In the genomic region with DNA sequence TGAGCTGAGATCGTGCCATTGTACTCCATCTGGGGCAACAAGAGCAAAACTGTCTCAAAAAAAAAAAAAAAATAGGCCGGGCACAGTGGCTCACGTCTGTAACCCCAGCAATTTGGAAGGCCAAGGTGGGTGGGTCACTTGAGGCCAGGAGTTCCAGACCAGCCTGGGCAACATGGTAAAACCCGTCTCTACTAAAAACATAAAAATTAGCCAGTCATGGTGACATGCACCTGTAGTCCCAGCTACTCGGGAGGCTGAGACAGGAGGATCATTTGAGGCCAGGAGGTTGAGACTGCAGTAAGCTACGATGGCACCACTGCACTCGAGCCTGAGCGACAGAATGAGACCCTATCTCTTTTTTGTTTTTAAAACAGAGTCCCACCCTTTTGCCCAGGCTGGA, we compare ENCODE assay signal across 21 cellular contexts. TPM values are rescaled to one million over a fixed set of nuclear protein-coding genes. Genes with fewer than 3 reads are reported as not detected.
A peak's percentile ranks its signal among the peaks of the same experiment; 100 is the strongest.
DNase-seq lines count a peak whose midpoint lies in the region; ATAC-seq, FAIRE-seq and TF ChIP-seq lines count a peak whose summit lies in the region.
"Had no signal": no experiment of that assay in that cellular context is flagged by ENCODE, and none has a peak within 500 bp of the region (broad histone marks: within the 10 kb centered on the region; RNA-seq: fewer than 3 reads in every experiment).

No MANE protein-coding gene starts in this region.

- no TSS peak for BruUV-seq in HepG2 (replicated peaks; lab: Mats Ljungman, UMichigan)

- no peaks in the 10 kb centered on the region for H3K27me3 ChIP-seq in HepG2 (ENCODE audit: control insufficient read depth in 1 of 2, insufficient read depth in 2 of 2, low read length in 2 of 2)
- no peaks in the 10 kb centered on the region for H3K27me3 ChIP-seq in right lobe of liver

- in situ Hi-C loops in HepG2 (cut with HindIII; ENCODE audit: extremely low pct_ligation_motif_present, low pct_unique_long_range_greater_than_20kb) = loop anchor here (10.0 kb wide), 1 partner anchor 144 kb away; the partner anchor contains the start of gene SSBP4

- peaks cover 0 to 12% (median 12%) of the 10 kb centered on the region in 3 donors for H3K4me1 Mint-ChIP-seq in IgD-negative memory B cell
- peaks cover 14% of the 10 kb centered on the region for H3K4me1 Mint-ChIP-seq in central memory CD8-positive, alpha-beta T cell
- peaks cover 31 to 39% (median 37%) of the 10 kb centered on the region in 3 donors for H3K4me1 Mint-ChIP-seq in naive B cell

- TF ChIP-seq RAD21 in HepG2 (CRISPR knock-in tag; IDR thresholded peaks at IDR 0.05) = no peak

- CTCF ChIA-PET in HepG2 (lab: Yijun Ruan, JAX; ENCODE audit: low intra/inter-chr PET ratio, low total read pairs) = no interaction called here

- H3K4me2 ChIP-seq in HepG2 (ENCODE audit: low read depth, low read length) = no peak overlapping the region
- H3K4me2 ChIP-seq: GM23338 had no signal

- peaks cover 26% of the 10 kb centered on the region for H3K4me1 ChIP-seq in HepG2 (ENCODE audit: insufficient read depth, low read length)
- H3K4me1 ChIP-seq in right lobe of liver = peaks cover 0 to 17% (median 6%) of the 10 kb centered on the region in 4 donors

- no peaks in the 10 kb centered on the region for H3K9me3 Mint-ChIP-seq in IgD-negative memory B cell
- H3K9me3 Mint-ChIP-seq in central memory CD8-positive, alpha-beta T cell = no peaks in the 10 kb centered on the region
- no peaks in the 10 kb centered on the region for H3K9me3 Mint-ChIP-seq in naive B cell
- H3K9me3 Mint-ChIP-seq: GM23338 had no signal

- no peak for FAIRE-seq in HepG2 (lab: Jason Lieb, UNC)
- FAIRE-seq: GM12891, GM18507 had no signal

- no peak for ATAC-seq in HepG2
- no peak for ATAC-seq in right lobe of liver
- ATAC-seq in central memory CD8-positive, alpha-beta T cell (replicated peaks; ENCODE audit: extremely low read depth, poor library complexity, severe bottlenecking) = no peak
- ATAC-seq in naive B cell (ENCODE audit: low read depth in 2 of 2) = no peak
- ATAC-seq: GM23338, HCT116 had no signal

- DNase-seq in HepG2 (ENCODE audit: low spot score) (no peak), right lobe of liver (no peak), naive B cell (peak; percentile 39), SIG-M5 (lab: John Stamatoyannopoulos, UW) (no peak), SW 1271 (lab: John Stamatoyannopoulos, UW) (no peak)
- DNase-seq in central memory CD8-positive, alpha-beta T cell (ENCODE audit: low spot score in 2 of 2) = no peak
- DNase-seq: 8988T, C1 segment of cervical spinal cord, Calu3, COR-L47, DMS53, DMS79 treated with DMSO at 0.1 percent for 48 hours, GF-D8, H9 had no signal

- peaks cover 2% of the 10 kb centered on the region for H3K36me3 Mint-ChIP-seq in IgD-negative memory B cell
- H3K36me3 Mint-ChIP-seq in central memory CD8-positive, alpha-beta T cell (ENCODE audit: insufficient read depth) = peaks cover 82% of the 10 kb centered on the region
- H3K36me3 Mint-ChIP-seq in naive B cell = peaks cover 0 to 21% of the 10 kb centered on the region in 2 donors

- TF ChIP-seq CTCF in HepG2 (CRISPR knock-in tag; IDR thresholded peaks at IDR 0.05) (no peak), right lobe of liver (IDR thresholded peaks at IDR 0.05) (no peak)

- no peaks in the 10 kb centered on the region for H3K27me3 Mint-ChIP-seq in IgD-negative memory B cell
- H3K27me3 Mint-ChIP-seq in central memory CD8-positive, alpha-beta T cell = no peaks in the 10 kb centered on the region
- H3K27me3 Mint-ChIP-seq in naive B cell = peaks cover 0 to 1% (median 0%) of the 10 kb centered on the region in 3 donors
- H3K27me3 Mint-ChIP-seq: CD4-positive, alpha-beta memory T cell had no signal

- TF ChIP-seq POLR2A in HepG2 (IDR thresholded peaks at IDR 0.05; ENCODE audit: insufficient read depth in 1 of 2, low read depth in 2 of 2, low read length in 2 of 2) (no peak), right lobe of liver (IDR thresholded peaks at IDR 0.05) (no peak)

- H3K4me3 ChIP-seq in HepG2 (replicated peaks in 1 of 3; ENCODE audit: insufficient read depth in 1 of 3, low read depth in 2 of 3, low read length in 3 of 3) (no peak overlapping the region), right lobe of liver (no peak overlapping the region)
- H3K4me3 ChIP-seq: GM23338 had no signal

- H2AFZ ChIP-seq in HepG2 (ENCODE audit: low read length) = no peak overlapping the region
- H2AFZ ChIP-seq: GM23338 had no signal

- no peaks in the 10 kb centered on the region for H3K79me2 ChIP-seq in HepG2 (ENCODE audit: insufficient read depth, low read length)

- H4K20me1 ChIP-seq in HepG2 (ENCODE audit: insufficient read depth, low read length) = peaks cover 3% of the 10 kb centered on the region; the same call in 1 of the 2 replicates

- no peaks in the 10 kb centered on the region for H3K36me3 ChIP-seq in HepG2 (replicated peaks in 1 of 2; ENCODE audit: control insufficient read depth in 1 of 2, insufficient read depth in 2 of 2, low read length in 2 of 2)
- H3K36me3 ChIP-seq in right lobe of liver = peaks cover 0 to 12% (median 0%) of the 10 kb centered on the region in 4 donors

- no peaks in the 10 kb centered on the region for H3K9me3 ChIP-seq in HepG2 (ENCODE audit: low read length)
- H3K9me3 ChIP-seq in right lobe of liver = no peaks in the 10 kb centered on the region

- no peak overlapping the region for H3K9ac ChIP-seq in HepG2 (ENCODE audit: insufficient read depth, low read depth, low read length)

- H3K27ac Mint-ChIP-seq in IgD-negative memory B cell (peak overlapping the region; percentile 53 to 100 (median 83)), naive B cell (peak overlapping the region in 4 of 6 donors; percentile 64 to 100 (median 91))
- peak overlapping the region; percentile 100 for H3K27ac Mint-ChIP-seq in central memory CD8-positive, alpha-beta T cell (ENCODE audit: low read depth)
- H3K27ac Mint-ChIP-seq: GM23338, H9 had no signal

- POLR2A ChIA-PET in HepG2 (lab: Yijun Ruan, JAX) = no interaction called here

- H3K4me3 Mint-ChIP-seq in IgD-negative memory B cell (peak overlapping the region in 1 of 4 donors; percentile 26), naive B cell (peak overlapping the region in 2 of 8 donors; percentile 12 to 99)
- no peak overlapping the region for H3K4me3 Mint-ChIP-seq in central memory CD8-positive, alpha-beta T cell
- H3K4me3 Mint-ChIP-seq: CD4-positive, alpha-beta memory T cell; GM23338; H9 had no signal

- no peak overlapping the region for H3K27ac ChIP-seq in HepG2 (ENCODE audit: extremely low read length, insufficient read depth, low read length)
- no peak overlapping the region for H3K27ac ChIP-seq in right lobe of liver

- TF ChIP-seq EP300 in HepG2 (IDR thresholded peaks at IDR 0.05; ENCODE audit: low read depth in 2 of 2, low read length in 2 of 2) (no peak), HepG2 (CRISPR knock-in tag; IDR thresholded peaks at IDR 0.05; ENCODE audit: borderline replicate concordance) (no peak)

- WGBS in HepG2 (ENCODE audit: low lambda C conversion rate) = 74% methylated on average over 8 of the region's 8 CpGs
- 76% methylated on average over 3 of the region's 8 CpGs for WGBS in right lobe of liver (ENCODE audit: insufficient coverage, low coverage, low lambda C conversion rate, missing lambda C conversion rate)

- intact Hi-C loops in HepG2 (cut with micrococcal nuclease; ENCODE audit: unreplicated experiment) (no loop called here), right lobe of liver (cut with DNase I) (loop anchor here in 1 of 2 donors (10.0 kb wide), 1 partner anchor 144 kb away; the partner anchor contains the start of gene SSBP4)

RNA-seq across cellular contexts. Expression of gene IQCN, which starts 3.9 kb away (rescaled TPM):
- 0.04 and 0.07 TPM in 2 replicates for total RNA-seq in HepG2 (2016; rRNA removed; fragmentation: Illumina TruSeq; extraction: Trizol)
- not detected in 2 replicates for total RNA-seq in HepG2 (2016; cell fraction: cytosol; rRNA removed; fragmentation: Illumina TruSeq; extraction: Trizol; ENCODE audit: low read depth)
- 0.04 TPM in 1 of 2 replicates, not detected in the other for total RNA-seq in HepG2 (2016; cell fraction: insoluble cytoplasmic fraction; rRNA removed; fragmentation: Illumina TruSeq; extraction: Trizol)
- total RNA-seq in HepG2 (2016; cell fraction: membrane; rRNA removed; fragmentation: Illumina TruSeq; extraction: Trizol) = not detected in 2 replicates
- total RNA-seq in HepG2 (2016; cell fraction: nucleus; rRNA removed; fragmentation: Illumina TruSeq; extraction: Trizol) = 0.13 TPM in 1 of 2 replicates, not detected in the other
- 0.14 and 0.18 TPM in 2 replicates for polyA plus RNA-seq in HepG2 (2011; rRNA removed)
- 0.03 and 0.04 TPM in 2 replicates for polyA plus RNA-seq in HepG2 (2011; cell fraction: cytosol; rRNA removed)
- polyA plus RNA-seq in HepG2 (2011; cell fraction: nucleus; rRNA removed) = 1.3 and 1.5 TPM in 2 replicates
- 0.13 TPM in 2 replicates for polyA plus RNA-seq in HepG2 (2012)
- polyA plus RNA-seq in HepG2 (2016; cell fraction: cytosol; fragmentation: Illumina TruSeq; extraction: Trizol; ENCODE audit: low read depth) = not detected in 2 replicates
- not detected in 2 replicates for polyA plus RNA-seq in HepG2 (2016; cell fraction: insoluble cytoplasmic fraction; fragmentation: Illumina TruSeq; extraction: Trizol; ENCODE audit: low read depth)
- not detected in 2 replicates for polyA plus RNA-seq in HepG2 (2016; cell fraction: membrane; fragmentation: Illumina TruSeq; extraction: Trizol; ENCODE audit: low read depth)
- polyA plus RNA-seq in HepG2 (2016; cell fraction: nucleus; fragmentation: Illumina TruSeq; extraction: Trizol; ENCODE audit: insufficient read depth, low read depth) = 0.25 and 0.49 TPM in 2 replicates
- polyA minus RNA-seq in HepG2 (2011; rRNA and poly(A)+ RNA removed; ENCODE audit: low replicate concordance) = 0.26 and 0.91 TPM in 2 replicates
- polyA minus RNA-seq in HepG2 (2011; cell fraction: cytosol; rRNA and poly(A)+ RNA removed) = 0.53 TPM in 1 of 2 replicates, not detected in the other
- 0.52 and 0.62 TPM in 2 replicates for polyA minus RNA-seq in HepG2 (2011; cell fraction: nucleus; rRNA and poly(A)+ RNA removed)
- total RNA-seq in right lobe of liver = 1 to 10 TPM in 5 of 6 experiments, under 1 TPM in 1; 0.82 to 5.3 (median 2.5) TPM
- polyA plus RNA-seq in IgD-negative memory B cell = 1.4 TPM
- 1 to 10 TPM in 3 of 6 donors, under 1 TPM in 2, not detected in 1; 0.69 to 1.9 (median 1.1) TPM for polyA plus RNA-seq in naive B cell (ENCODE audit: low read depth in 6 of 6)
- polyA plus RNA-seq: GM23338 had no signal

RNA-seq across cellular contexts. Expression of gene JUND, which starts 11.1 kb away (rescaled TPM):
- 31.8 and 41.2 TPM in 2 replicates for total RNA-seq in HepG2 (2016; rRNA removed; fragmentation: Illumina TruSeq; extraction: Trizol)
- 36.4 and 41.0 TPM in 2 replicates for total RNA-seq in HepG2 (2016; cell fraction: cytosol; rRNA removed; fragmentation: Illumina TruSeq; extraction: Trizol; ENCODE audit: low read depth)
- total RNA-seq in HepG2 (2016; cell fraction: insoluble cytoplasmic fraction; rRNA removed; fragmentation: Illumina TruSeq; extraction: Trizol) = 30.0 and 40.6 TPM in 2 replicates
- total RNA-seq in HepG2 (2016; cell fraction: membrane; rRNA removed; fragmentation: Illumina TruSeq; extraction: Trizol) = 68.5 and 98.0 TPM in 2 replicates
- total RNA-seq in HepG2 (2016; cell fraction: nucleus; rRNA removed; fragmentation: Illumina TruSeq; extraction: Trizol) = 23.4 and 45.2 TPM in 2 replicates
- polyA plus RNA-seq in HepG2 (2011; rRNA removed) = 59.8 and 124 TPM in 2 replicates
- polyA plus RNA-seq in HepG2 (2011; cell fraction: cytosol; rRNA removed) = 93.9 and 178 TPM in 2 replicates
- 129 and 136 TPM in 2 replicates for polyA plus RNA-seq in HepG2 (2011; cell fraction: nucleus; rRNA removed)
- 44.0 and 66.6 TPM in 2 replicates for polyA plus RNA-seq in HepG2 (2012)
- polyA plus RNA-seq in HepG2 (2016; cell fraction: cytosol; fragmentation: Illumina TruSeq; extraction: Trizol; ENCODE audit: low read depth) = 85.1 and 91.8 TPM in 2 replicates
- polyA plus RNA-seq in HepG2 (2016; cell fraction: insoluble cytoplasmic fraction; fragmentation: Illumina TruSeq; extraction: Trizol; ENCODE audit: low read depth) = 74.4 and 76.0 TPM in 2 replicates
- 131 and 149 TPM in 2 replicates for polyA plus RNA-seq in HepG2 (2016; cell fraction: membrane; fragmentation: Illumina TruSeq; extraction: Trizol; ENCODE audit: low read depth)
- polyA plus RNA-seq in HepG2 (2016; cell fraction: nucleus; fragmentation: Illumina TruSeq; extraction: Trizol; ENCODE audit: insufficient read depth, low read depth) = 77.1 and 84.7 TPM in 2 replicates
- polyA minus RNA-seq in HepG2 (2011; rRNA and poly(A)+ RNA removed; ENCODE audit: low replicate concordance) = 49.7 and 194 TPM in 2 replicates
- polyA minus RNA-seq in HepG2 (2011; cell fraction: cytosol; rRNA and poly(A)+ RNA removed) = 164 and 168 TPM in 2 replicates
- polyA minus RNA-seq in HepG2 (2011; cell fraction: nucleus; rRNA and poly(A)+ RNA removed) = 60.5 and 91.9 TPM in 2 replicates
- 100 to 1,000 TPM in 4 of 6 experiments, 10 to 100 TPM in 2; 29.3 to 188 (median 134) TPM for total RNA-seq in right lobe of liver
- polyA plus RNA-seq in IgD-negative memory B cell = 164 TPM
- polyA plus RNA-seq in naive B cell (ENCODE audit: low read depth in 6 of 6) = 100 to 1,000 TPM in 4 of 6 donors, 10 to 100 TPM in 2; 46.5 to 325 (median 154) TPM

RNA-seq across cellular contexts. Expression of gene PDE4C, which starts 44.1 kb away (rescaled TPM):
- total RNA-seq in HepG2 (2016; rRNA removed; fragmentation: Illumina TruSeq; extraction: Trizol) (0.90 and 1.4 TPM in 2 replicates), right lobe of liver (1 to 10 TPM in 1 of 6 experiments, under 1 TPM in 5; 0.25 to 1.1 (median 0.57) TPM)
- total RNA-seq in HepG2 (2016; cell fraction: cytosol; rRNA removed; fragmentation: Illumina TruSeq; extraction: Trizol; ENCODE audit: low read depth) = 0.30 and 0.44 TPM in 2 replicates
- 0.49 and 1.5 TPM in 2 replicates for total RNA-seq in HepG2 (2016; cell fraction: insoluble cytoplasmic fraction; rRNA removed; fragmentation: Illumina TruSeq; extraction: Trizol)
- total RNA-seq in HepG2 (2016; cell fraction: membrane; rRNA removed; fragmentation: Illumina TruSeq; extraction: Trizol) = 0.07 and 0.37 TPM in 2 replicates
- 1.7 and 2.4 TPM in 2 replicates for total RNA-seq in HepG2 (2016; cell fraction: nucleus; rRNA removed; fragmentation: Illumina TruSeq; extraction: Trizol)
- polyA plus RNA-seq in HepG2 (2011; rRNA removed) (14.0 and 17.9 TPM in 2 replicates), IgD-negative memory B cell (not detected), naive B cell (ENCODE audit: low read depth in 6 of 6) (not detected)
- 3.4 and 4.6 TPM in 2 replicates for polyA plus RNA-seq in HepG2 (2011; cell fraction: cytosol; rRNA removed)
- polyA plus RNA-seq in HepG2 (2011; cell fraction: nucleus; rRNA removed) = 128 and 158 TPM in 2 replicates
- 2.2 and 3.2 TPM in 2 replicates for polyA plus RNA-seq in HepG2 (2012)
- polyA plus RNA-seq in HepG2 (2016; cell fraction: cytosol; fragmentation: Illumina TruSeq; extraction: Trizol; ENCODE audit: low read depth) = not detected in 2 replicates
- 0.33 and 0.37 TPM in 2 replicates for polyA plus RNA-seq in HepG2 (2016; cell fraction: insoluble cytoplasmic fraction; fragmentation: Illumina TruSeq; extraction: Trizol; ENCODE audit: low read depth)
- not detected in 2 replicates for polyA plus RNA-seq in HepG2 (2016; cell fraction: membrane; fragmentation: Illumina TruSeq; extraction: Trizol; ENCODE audit: low read depth)
- polyA plus RNA-seq in HepG2 (2016; cell fraction: nucleus; fragmentation: Illumina TruSeq; extraction: Trizol; ENCODE audit: insufficient read depth, low read depth) = 10.9 and 11.5 TPM in 2 replicates
- 0.56 and 12.3 TPM in 2 replicates for polyA minus RNA-seq in HepG2 (2011; rRNA and poly(A)+ RNA removed; ENCODE audit: low replicate concordance)
- 1.5 and 3.1 TPM in 2 replicates for polyA minus RNA-seq in HepG2 (2011; cell fraction: cytosol; rRNA and poly(A)+ RNA removed)
- polyA minus RNA-seq in HepG2 (2011; cell fraction: nucleus; rRNA and poly(A)+ RNA removed) = 30.4 and 31.1 TPM in 2 replicates
- total RNA-seq: A673 had no signal
- polyA plus RNA-seq: CD4-positive, alpha-beta memory T cell had no signal

RNA-seq across cellular contexts. Expression of gene LSM4, which starts 52.6 kb away (rescaled TPM):
- total RNA-seq in HepG2 (2016; rRNA removed; fragmentation: Illumina TruSeq; extraction: Trizol) (166 and 188 TPM in 2 replicates), right lobe of liver (100 to 1,000 TPM in 2 of 6 experiments, 10 to 100 TPM in 4; 37.6 to 139 (median 47.3) TPM)
- total RNA-seq in HepG2 (2016; cell fraction: cytosol; rRNA removed; fragmentation: Illumina TruSeq; extraction: Trizol; ENCODE audit: low read depth) = 129 and 159 TPM in 2 replicates
- total RNA-seq in HepG2 (2016; cell fraction: insoluble cytoplasmic fraction; rRNA removed; fragmentation: Illumina TruSeq; extraction: Trizol) = 185 and 208 TPM in 2 replicates
- total RNA-seq in HepG2 (2016; cell fraction: membrane; rRNA removed; fragmentation: Illumina TruSeq; extraction: Trizol) = 248 and 299 TPM in 2 replicates
- 62.8 and 69.8 TPM in 2 replicates for total RNA-seq in HepG2 (2016; cell fraction: nucleus; rRNA removed; fragmentation: Illumina TruSeq; extraction: Trizol)
- polyA plus RNA-seq in HepG2 (2011; rRNA removed) (65.8 and 66.8 TPM in 2 replicates), IgD-negative memory B cell (137 TPM), naive B cell (ENCODE audit: low read depth in 6 of 6) (100 to 1,000 TPM; 111 to 157 (median 123) TPM)
- 97.1 and 133 TPM in 2 replicates for polyA plus RNA-seq in HepG2 (2011; cell fraction: cytosol; rRNA removed)
- 51.8 and 54.0 TPM in 2 replicates for polyA plus RNA-seq in HepG2 (2011; cell fraction: nucleus; rRNA removed)
- polyA plus RNA-seq in HepG2 (2012) = 62.7 and 78.9 TPM in 2 replicates
- 166 and 238 TPM in 2 replicates for polyA plus RNA-seq in HepG2 (2016; cell fraction: cytosol; fragmentation: Illumina TruSeq; extraction: Trizol; ENCODE audit: low read depth)
- polyA plus RNA-seq in HepG2 (2016; cell fraction: insoluble cytoplasmic fraction; fragmentation: Illumina TruSeq; extraction: Trizol; ENCODE audit: low read depth) = 205 and 220 TPM in 2 replicates
- 217 and 267 TPM in 2 replicates for polyA plus RNA-seq in HepG2 (2016; cell fraction: membrane; fragmentation: Illumina TruSeq; extraction: Trizol; ENCODE audit: low read depth)
- 105 and 120 TPM in 2 replicates for polyA plus RNA-seq in HepG2 (2016; cell fraction: nucleus; fragmentation: Illumina TruSeq; extraction: Trizol; ENCODE audit: insufficient read depth, low read depth)
- polyA minus RNA-seq in HepG2 (2011; rRNA and poly(A)+ RNA removed; ENCODE audit: low replicate concordance) = 40.8 and 88.8 TPM in 2 replicates
- 24.9 and 32.6 TPM in 2 replicates for polyA minus RNA-seq in HepG2 (2011; cell fraction: cytosol; rRNA and poly(A)+ RNA removed)
- 13.4 and 14.2 TPM in 2 replicates for polyA minus RNA-seq in HepG2 (2011; cell fraction: nucleus; rRNA and poly(A)+ RNA removed)
